In genomic region chr2:151922845-151923666, GRCh38 we compare ENCODE assay signal across 12 cellular contexts.
DNase-seq lines count a peak whose midpoint lies in the region; ATAC-seq, FAIRE-seq and TF ChIP-seq lines count a peak whose summit lies in the region.
"Had no signal": no experiment of that assay in that cellular context is flagged by ENCODE, and none has a peak within 500 bp of the region (broad histone marks: within the 10 kb centered on the region; RNA-seq: fewer than 3 reads in every experiment).

No MANE protein-coding gene starts in this region.

- POLR2A ChIA-PET in activated CD8-positive, alpha-beta T cell treated with anti-CD3 and anti-CD28 coated beads, Interleukin-2, amount 10 ng/mL, durations not matched to agents 7 days and 5 days (lab: Charles Lee): no interaction called here

- peaks cover 25% of the 10 kb centered on the region for H3K27me3 Mint-ChIP-seq in mesothelial cell of epicardium (ENCODE audit: low read depth)
- peaks cover 3% of the 10 kb centered on the region for H3K27me3 Mint-ChIP-seq in activated CD8-positive, alpha-beta T cell treated with anti-CD3 and anti-CD28 coated beads, Interleukin-2, amount 10 ng/mL, durations not matched to agents 7 days and 5 days (ENCODE audit: low read depth)

- no peaks in the 10 kb centered on the region for H3K9me3 ChIP-seq in SJCRH30 (replicated peaks)
- H3K9me3 ChIP-seq: Caco-2 had no signal

- FAIRE-seq in GM18507 (lab: Jason Lieb, UNC): peak; percentile 33
- FAIRE-seq: TTC549 had no signal

- ATAC-seq in activated CD8-positive, alpha-beta T cell treated with anti-CD3 and anti-CD28 coated beads, Interleukin-2, amount 10 ng/mL, durations not matched to agents 7 days and 5 days: no peak
- ATAC-seq: activated naive CD4-positive, alpha-beta T cell treated with anti-CD3 and anti-CD28 coated beads, Interleukin-2, amount 50 U/mL, for 72 hours had no signal

- H3K27me3 ChIP-seq in SJCRH30: no peaks in the 10 kb centered on the region

- H3K4me1 ChIP-seq in SJCRH30: no peaks in the 10 kb centered on the region
- H3K4me1 ChIP-seq: Caco-2 had no signal

- intact Hi-C loops in head of caudate nucleus (cut with DNase I): no loop called here

- no peak for TF ChIP-seq CTCF in mesothelial cell of epicardium (IDR thresholded peaks at IDR 0.05; ENCODE audit: unreplicated experiment)

- CTCF ChIA-PET in activated CD8-positive, alpha-beta T cell treated with anti-CD3 and anti-CD28 coated beads, Interleukin-2, amount 10 ng/mL, durations not matched to agents 7 days and 5 days (lab: Charles Lee): interaction anchor here (0.6 kb wide), 1 partner anchor 45 kb away, joined by 3 read pairs; no protein-coding TSS in a partner anchor

- H3K36me3 ChIP-seq in SJCRH30: no peaks in the 10 kb centered on the region

- DNase-seq in GM18507 (ENCODE audit: extremely low spot score, insufficient read length, low read depth) (no peak), SJCRH30 (peak; percentile 43 to 47), head of caudate nucleus (peak in 28 of 42 donors; percentile 9 to 65 (median 42)), pons (ENCODE audit: low spot score) (peak; percentile 69), putamen (ENCODE audit: low spot score) (no peak), A172 (ENCODE audit: low spot score) (no peak), mesothelial cell of epicardium (ENCODE audit: low spot score in 2 of 2, unreplicated experiment in 2 of 2) (no peak)
- DNase-seq in activated CD8-positive, alpha-beta T cell treated with anti-CD3 and anti-CD28 coated beads, Interleukin-2, amount 10 ng/mL, durations not matched to agents 7 days and 5 days: no peak
- DNase-seq: NCI-H1694 treated with DMSO at 0.1 percent for 48 hours had no signal

- H3K9me3 Mint-ChIP-seq in mesothelial cell of epicardium: peaks cover 3% of the 10 kb centered on the region
- no peaks in the 10 kb centered on the region for H3K9me3 Mint-ChIP-seq in activated CD8-positive, alpha-beta T cell treated with anti-CD3 and anti-CD28 coated beads, Interleukin-2, amount 10 ng/mL, durations not matched to agents 7 days and 5 days (ENCODE audit: insufficient read depth)

- no peak overlapping the region for H3K27ac Mint-ChIP-seq in mesothelial cell of epicardium
- H3K27ac Mint-ChIP-seq in activated CD8-positive, alpha-beta T cell treated with anti-CD3 and anti-CD28 coated beads, Interleukin-2, amount 10 ng/mL, durations not matched to agents 7 days and 5 days: no peak overlapping the region
- H3K27ac Mint-ChIP-seq: activated naive CD4-positive, alpha-beta T cell treated with anti-CD3 and anti-CD28 coated beads, Interleukin-2, amount 50 U/mL, for 72 hours had no signal

- no peak overlapping the region for H3K4me3 Mint-ChIP-seq in mesothelial cell of epicardium
- H3K4me3 Mint-ChIP-seq in activated CD8-positive, alpha-beta T cell treated with anti-CD3 and anti-CD28 coated beads, Interleukin-2, amount 10 ng/mL, durations not matched to agents 7 days and 5 days: no peak overlapping the region

- H3K4me3 ChIP-seq in SJCRH30: no peak overlapping the region

- H3K36me3 Mint-ChIP-seq in mesothelial cell of epicardium: no peaks in the 10 kb centered on the region
- H3K36me3 Mint-ChIP-seq in activated CD8-positive, alpha-beta T cell treated with anti-CD3 and anti-CD28 coated beads, Interleukin-2, amount 10 ng/mL, durations not matched to agents 7 days and 5 days (ENCODE audit: low read depth): no peaks in the 10 kb centered on the region

- H3K4me1 Mint-ChIP-seq in mesothelial cell of epicardium: peaks cover 4% of the 10 kb centered on the region
- H3K4me1 Mint-ChIP-seq in activated CD8-positive, alpha-beta T cell treated with anti-CD3 and anti-CD28 coated beads, Interleukin-2, amount 10 ng/mL, durations not matched to agents 7 days and 5 days (ENCODE audit: low read depth): no peaks in the 10 kb centered on the region

- no peak overlapping the region for H3K27ac ChIP-seq in SJCRH30

Comparison
In these comparisons a context has a peak if more than half of its experiments do, and no peak if none do; other contexts are left out.
1. DNase-seq: peak in SJCRH30 (2 of 2), head of caudate nucleus (28 of 42) and pons (single experiment); none in GM18507 (single experiment), putamen (single experiment), A172 (single experiment), mesothelial cell of epicardium (0 of 2) and activated CD8-positive, alpha-beta T cell treated with anti-CD3 and anti-CD28 coated beads, Interleukin-2, amount 10 ng/mL, durations not matched to agents 7 days and 5 days (single experiment).